Comparison of ENCODE assay signal across 1 cellular context in genomic region chr6:15399651-15400470, GRCh38.
TF ChIP-seq lines count a peak whose summit lies in the region.

No MANE protein-coding gene starts in this region.

TF ChIP-seq in K562, 482 proteins besides CTCF, POLR2A, EP300 and RAD21 (continued from another document and continues in another):
- TF ChIP-seq, protein P1, sequence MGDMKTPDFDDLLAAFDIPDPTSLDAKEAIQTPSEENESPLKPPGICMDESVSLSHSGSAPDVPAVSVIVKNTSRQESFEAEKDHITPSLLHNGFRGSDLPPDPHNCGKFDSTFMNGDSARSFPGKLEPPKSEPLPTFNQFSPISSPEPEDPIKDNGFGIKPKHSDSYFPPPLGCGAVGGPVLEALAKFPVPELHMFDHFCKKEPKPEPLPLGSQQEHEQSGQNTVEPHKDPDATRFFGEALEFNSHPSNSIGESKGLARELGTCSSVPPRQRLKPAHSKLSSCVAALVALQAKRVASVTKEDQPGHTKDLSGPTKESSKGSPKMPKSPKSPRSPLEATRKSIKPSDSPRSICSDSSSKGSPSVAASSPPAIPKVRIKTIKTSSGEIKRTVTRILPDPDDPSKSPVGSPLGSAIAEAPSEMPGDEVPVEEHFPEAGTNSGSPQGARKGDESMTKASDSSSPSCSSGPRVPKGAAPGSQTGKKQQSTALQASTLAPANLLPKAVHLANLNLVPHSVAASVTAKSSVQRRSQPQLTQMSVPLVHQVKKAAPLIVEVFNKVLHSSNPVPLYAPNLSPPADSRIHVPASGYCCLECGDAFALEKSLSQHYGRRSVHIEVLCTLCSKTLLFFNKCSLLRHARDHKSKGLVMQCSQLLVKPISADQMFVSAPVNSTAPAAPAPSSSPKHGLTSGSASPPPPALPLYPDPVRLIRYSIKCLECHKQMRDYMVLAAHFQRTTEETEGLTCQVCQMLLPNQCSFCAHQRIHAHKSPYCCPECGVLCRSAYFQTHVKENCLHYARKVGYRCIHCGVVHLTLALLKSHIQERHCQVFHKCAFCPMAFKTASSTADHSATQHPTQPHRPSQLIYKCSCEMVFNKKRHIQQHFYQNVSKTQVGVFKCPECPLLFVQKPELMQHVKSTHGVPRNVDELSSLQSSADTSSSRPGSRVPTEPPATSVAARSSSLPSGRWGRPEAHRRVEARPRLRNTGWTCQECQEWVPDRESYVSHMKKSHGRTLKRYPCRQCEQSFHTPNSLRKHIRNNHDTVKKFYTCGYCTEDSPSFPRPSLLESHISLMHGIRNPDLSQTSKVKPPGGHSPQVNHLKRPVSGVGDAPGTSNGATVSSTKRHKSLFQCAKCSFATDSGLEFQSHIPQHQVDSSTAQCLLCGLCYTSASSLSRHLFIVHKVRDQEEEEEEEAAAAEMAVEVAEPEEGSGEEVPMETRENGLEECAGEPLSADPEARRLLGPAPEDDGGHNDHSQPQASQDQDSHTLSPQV (IDR thresholded peaks at IDR 0.05): 0 out of 2 replicates have a peak, but pooled peaks have one; percentile 31
- peak; percentile 79 to 82 for TF ChIP-seq NRF1 (conservative IDR thresholded peaks at IDR 0.05 in 1 of 2, IDR thresholded peaks at IDR 0.05 in 1 of 2)
- no peak for TF ChIP-seq CREB1 (IDR thresholded peaks at IDR 0.05)
- TF ChIP-seq CREB1 (CRISPR knock-in tag; IDR thresholded peaks at IDR 0.05): no peak
- no peak for TF ChIP-seq FIP1L1 (IDR thresholded peaks at IDR 0.05; ENCODE audit: low read depth, low read length, poor library complexity, severe bottlenecking)
- TF ChIP-seq HOXB6 (CRISPR knock-in tag; IDR thresholded peaks at IDR 0.05; ENCODE audit: borderline replicate concordance): no peak
- TF ChIP-seq C11orf30 (IDR thresholded peaks at IDR 0.05; ENCODE audit: low read depth): no peak
- no peak for TF ChIP-seq SP2 (IDR thresholded peaks at IDR 0.05; ENCODE audit: extremely low read depth, low read depth, low read length, poor library complexity, severe bottlenecking)
- 0 out of 2 replicates have a peak, but pooled peaks have one; percentile 1 for TF ChIP-seq ZNF384 (IDR thresholded peaks at IDR 0.05; ENCODE audit: low read depth, low read length)
- TF ChIP-seq HDGF (IDR thresholded peaks at IDR 0.05): no peak
- TF ChIP-seq BRD4 (IDR thresholded peaks at IDR 0.05): peak; percentile 60; the same call in 1 of the 2 replicates
- TF ChIP-seq GATA2 (CRISPR knock-in tag; IDR thresholded peaks at IDR 0.05): no peak
- TF ChIP-seq, protein P2, sequence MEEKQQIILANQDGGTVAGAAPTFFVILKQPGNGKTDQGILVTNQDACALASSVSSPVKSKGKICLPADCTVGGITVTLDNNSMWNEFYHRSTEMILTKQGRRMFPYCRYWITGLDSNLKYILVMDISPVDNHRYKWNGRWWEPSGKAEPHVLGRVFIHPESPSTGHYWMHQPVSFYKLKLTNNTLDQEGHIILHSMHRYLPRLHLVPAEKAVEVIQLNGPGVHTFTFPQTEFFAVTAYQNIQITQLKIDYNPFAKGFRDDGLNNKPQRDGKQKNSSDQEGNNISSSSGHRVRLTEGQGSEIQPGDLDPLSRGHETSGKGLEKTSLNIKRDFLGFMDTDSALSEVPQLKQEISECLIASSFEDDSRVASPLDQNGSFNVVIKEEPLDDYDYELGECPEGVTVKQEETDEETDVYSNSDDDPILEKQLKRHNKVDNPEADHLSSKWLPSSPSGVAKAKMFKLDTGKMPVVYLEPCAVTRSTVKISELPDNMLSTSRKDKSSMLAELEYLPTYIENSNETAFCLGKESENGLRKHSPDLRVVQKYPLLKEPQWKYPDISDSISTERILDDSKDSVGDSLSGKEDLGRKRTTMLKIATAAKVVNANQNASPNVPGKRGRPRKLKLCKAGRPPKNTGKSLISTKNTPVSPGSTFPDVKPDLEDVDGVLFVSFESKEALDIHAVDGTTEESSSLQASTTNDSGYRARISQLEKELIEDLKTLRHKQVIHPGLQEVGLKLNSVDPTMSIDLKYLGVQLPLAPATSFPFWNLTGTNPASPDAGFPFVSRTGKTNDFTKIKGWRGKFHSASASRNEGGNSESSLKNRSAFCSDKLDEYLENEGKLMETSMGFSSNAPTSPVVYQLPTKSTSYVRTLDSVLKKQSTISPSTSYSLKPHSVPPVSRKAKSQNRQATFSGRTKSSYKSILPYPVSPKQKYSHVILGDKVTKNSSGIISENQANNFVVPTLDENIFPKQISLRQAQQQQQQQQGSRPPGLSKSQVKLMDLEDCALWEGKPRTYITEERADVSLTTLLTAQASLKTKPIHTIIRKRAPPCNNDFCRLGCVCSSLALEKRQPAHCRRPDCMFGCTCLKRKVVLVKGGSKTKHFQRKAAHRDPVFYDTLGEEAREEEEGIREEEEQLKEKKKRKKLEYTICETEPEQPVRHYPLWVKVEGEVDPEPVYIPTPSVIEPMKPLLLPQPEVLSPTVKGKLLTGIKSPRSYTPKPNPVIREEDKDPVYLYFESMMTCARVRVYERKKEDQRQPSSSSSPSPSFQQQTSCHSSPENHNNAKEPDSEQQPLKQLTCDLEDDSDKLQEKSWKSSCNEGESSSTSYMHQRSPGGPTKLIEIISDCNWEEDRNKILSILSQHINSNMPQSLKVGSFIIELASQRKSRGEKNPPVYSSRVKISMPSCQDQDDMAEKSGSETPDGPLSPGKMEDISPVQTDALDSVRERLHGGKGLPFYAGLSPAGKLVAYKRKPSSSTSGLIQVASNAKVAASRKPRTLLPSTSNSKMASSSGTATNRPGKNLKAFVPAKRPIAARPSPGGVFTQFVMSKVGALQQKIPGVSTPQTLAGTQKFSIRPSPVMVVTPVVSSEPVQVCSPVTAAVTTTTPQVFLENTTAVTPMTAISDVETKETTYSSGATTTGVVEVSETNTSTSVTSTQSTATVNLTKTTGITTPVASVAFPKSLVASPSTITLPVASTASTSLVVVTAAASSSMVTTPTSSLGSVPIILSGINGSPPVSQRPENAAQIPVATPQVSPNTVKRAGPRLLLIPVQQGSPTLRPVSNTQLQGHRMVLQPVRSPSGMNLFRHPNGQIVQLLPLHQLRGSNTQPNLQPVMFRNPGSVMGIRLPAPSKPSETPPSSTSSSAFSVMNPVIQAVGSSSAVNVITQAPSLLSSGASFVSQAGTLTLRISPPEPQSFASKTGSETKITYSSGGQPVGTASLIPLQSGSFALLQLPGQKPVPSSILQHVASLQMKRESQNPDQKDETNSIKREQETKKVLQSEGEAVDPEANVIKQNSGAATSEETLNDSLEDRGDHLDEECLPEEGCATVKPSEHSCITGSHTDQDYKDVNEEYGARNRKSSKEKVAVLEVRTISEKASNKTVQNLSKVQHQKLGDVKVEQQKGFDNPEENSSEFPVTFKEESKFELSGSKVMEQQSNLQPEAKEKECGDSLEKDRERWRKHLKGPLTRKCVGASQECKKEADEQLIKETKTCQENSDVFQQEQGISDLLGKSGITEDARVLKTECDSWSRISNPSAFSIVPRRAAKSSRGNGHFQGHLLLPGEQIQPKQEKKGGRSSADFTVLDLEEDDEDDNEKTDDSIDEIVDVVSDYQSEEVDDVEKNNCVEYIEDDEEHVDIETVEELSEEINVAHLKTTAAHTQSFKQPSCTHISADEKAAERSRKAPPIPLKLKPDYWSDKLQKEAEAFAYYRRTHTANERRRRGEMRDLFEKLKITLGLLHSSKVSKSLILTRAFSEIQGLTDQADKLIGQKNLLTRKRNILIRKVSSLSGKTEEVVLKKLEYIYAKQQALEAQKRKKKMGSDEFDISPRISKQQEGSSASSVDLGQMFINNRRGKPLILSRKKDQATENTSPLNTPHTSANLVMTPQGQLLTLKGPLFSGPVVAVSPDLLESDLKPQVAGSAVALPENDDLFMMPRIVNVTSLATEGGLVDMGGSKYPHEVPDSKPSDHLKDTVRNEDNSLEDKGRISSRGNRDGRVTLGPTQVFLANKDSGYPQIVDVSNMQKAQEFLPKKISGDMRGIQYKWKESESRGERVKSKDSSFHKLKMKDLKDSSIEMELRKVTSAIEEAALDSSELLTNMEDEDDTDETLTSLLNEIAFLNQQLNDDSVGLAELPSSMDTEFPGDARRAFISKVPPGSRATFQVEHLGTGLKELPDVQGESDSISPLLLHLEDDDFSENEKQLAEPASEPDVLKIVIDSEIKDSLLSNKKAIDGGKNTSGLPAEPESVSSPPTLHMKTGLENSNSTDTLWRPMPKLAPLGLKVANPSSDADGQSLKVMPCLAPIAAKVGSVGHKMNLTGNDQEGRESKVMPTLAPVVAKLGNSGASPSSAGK (IDR thresholded peaks at IDR 0.05): peak; percentile 52
- 0 out of 2 replicates have a peak, but pooled peaks have one; percentile 34 for TF ChIP-seq ZNF444 (CRISPR knock-in tag; IDR thresholded peaks at IDR 0.05)
- TF ChIP-seq DNMT1 (IDR thresholded peaks at IDR 0.05): no peak
- peak; percentile 80 for TF ChIP-seq TEAD4 (IDR thresholded peaks at IDR 0.05; ENCODE audit: low read length)
- no peak for TF ChIP-seq TEAD4 (CRISPR knock-in tag; IDR thresholded peaks at IDR 0.05; ENCODE audit: borderline replicate concordance)
- TF ChIP-seq CBFB (CRISPR knock-in tag; IDR thresholded peaks at IDR 0.05): no peak
- no peak for TF ChIP-seq XRCC5 (IDR thresholded peaks at IDR 0.05; ENCODE audit: low read depth, low read length)
- no peak for TF ChIP-seq MEIS2 (IDR thresholded peaks at IDR 0.05; ENCODE audit: partially characterized antibody)
- no peak for TF ChIP-seq TCF7 (IDR thresholded peaks at IDR 0.05; ENCODE audit: borderline replicate concordance)
- TF ChIP-seq EP400 (IDR thresholded peaks at IDR 0.05): peak; percentile 47; the same call in 1 of the 2 replicates
- no peak for TF ChIP-seq GATAD2B (IDR thresholded peaks at IDR 0.05; ENCODE audit: borderline replicate concordance)
- TF ChIP-seq MAZ (CRISPR knock-in tag; conservative IDR thresholded peaks at IDR 0.05 in 1 of 2, IDR thresholded peaks at IDR 0.05 in 1 of 2): peak; percentile 67 to 78
- no peak for TF ChIP-seq ZNF174 (CRISPR knock-in tag; IDR thresholded peaks at IDR 0.05)
- TF ChIP-seq ILK (tag; IDR thresholded peaks at IDR 0.05; ENCODE audit: borderline replicate concordance, low read depth): no peak
- TF ChIP-seq ZBTB7A (IDR thresholded peaks at IDR 0.05; ENCODE audit: borderline replicate concordance, control insufficient read depth, low read depth, low read length): peak; percentile 67
- TF ChIP-seq ZC3H11A (IDR thresholded peaks at IDR 0.05; ENCODE audit: low read depth, low read length): no peak
- TF ChIP-seq GABPB1 (CRISPR knock-in tag; IDR thresholded peaks at IDR 0.05): 0 out of 2 replicates have a peak, but pooled peaks have one; percentile 14
- TF ChIP-seq KHSRP (IDR thresholded peaks at IDR 0.05): no peak
- no peak for TF ChIP-seq CBX2 (IDR thresholded peaks at IDR 0.05; ENCODE audit: insufficient read depth, low read length, poor library complexity, severe bottlenecking)
- TF ChIP-seq ZNF76 (CRISPR knock-in tag; IDR thresholded peaks at IDR 0.05; ENCODE audit: borderline replicate concordance): no peak
- no peak for TF ChIP-seq KLF13 (tag; IDR thresholded peaks at IDR 0.05; ENCODE audit: borderline replicate concordance, low read depth)
- TF ChIP-seq LEF1 (IDR thresholded peaks at IDR 0.05): 0 out of 2 replicates have a peak, but pooled peaks have one; percentile 52
- no peak for TF ChIP-seq SIN3B (IDR thresholded peaks at IDR 0.05; ENCODE audit: low read depth)
- TF ChIP-seq JUN (IDR thresholded peaks at IDR 0.05; ENCODE audit: borderline replicate concordance, low read depth, low read length): peak; percentile 11; the same call in 1 of the 2 replicates
- no peak for TF ChIP-seq JUN (CRISPR knock-in tag; IDR thresholded peaks at IDR 0.05; ENCODE audit: borderline replicate concordance)
- TF ChIP-seq ZNF263 (CRISPR knock-in tag; IDR thresholded peaks at IDR 0.05; ENCODE audit: borderline replicate concordance): 0 out of 2 replicates have a peak, but pooled peaks have one; percentile 21
- TF ChIP-seq, protein P3, sequence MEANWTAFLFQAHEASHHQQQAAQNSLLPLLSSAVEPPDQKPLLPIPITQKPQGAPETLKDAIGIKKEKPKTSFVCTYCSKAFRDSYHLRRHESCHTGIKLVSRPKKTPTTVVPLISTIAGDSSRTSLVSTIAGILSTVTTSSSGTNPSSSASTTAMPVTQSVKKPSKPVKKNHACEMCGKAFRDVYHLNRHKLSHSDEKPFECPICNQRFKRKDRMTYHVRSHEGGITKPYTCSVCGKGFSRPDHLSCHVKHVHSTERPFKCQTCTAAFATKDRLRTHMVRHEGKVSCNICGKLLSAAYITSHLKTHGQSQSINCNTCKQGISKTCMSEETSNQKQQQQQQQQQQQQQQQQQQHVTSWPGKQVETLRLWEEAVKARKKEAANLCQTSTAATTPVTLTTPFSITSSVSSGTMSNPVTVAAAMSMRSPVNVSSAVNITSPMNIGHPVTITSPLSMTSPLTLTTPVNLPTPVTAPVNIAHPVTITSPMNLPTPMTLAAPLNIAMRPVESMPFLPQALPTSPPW (CRISPR knock-in tag; IDR thresholded peaks at IDR 0.05): peak; percentile 96
- TF ChIP-seq MTA3 (IDR thresholded peaks at IDR 0.05; ENCODE audit: borderline replicate concordance): 0 out of 2 replicates have a peak, but pooled peaks have one; percentile 24
- no peak for TF ChIP-seq GABPB2 (CRISPR knock-in tag; conservative IDR thresholded peaks at IDR 0.05)
- TF ChIP-seq PPARD (CRISPR knock-in tag; IDR thresholded peaks at IDR 0.05): no peak
- TF ChIP-seq TRIM25 (IDR thresholded peaks at IDR 0.05; ENCODE audit: borderline replicate concordance): no peak
- TF ChIP-seq HDAC2 (IDR thresholded peaks at IDR 0.05): peak; percentile 15; the same call in 1 of the 2 replicates
- TF ChIP-seq ATF3 (IDR thresholded peaks at IDR 0.05): no peak
- no peak for TF ChIP-seq ATF3 (CRISPR knock-in tag; conservative IDR thresholded peaks at IDR 0.05)
- TF ChIP-seq, protein P4, sequence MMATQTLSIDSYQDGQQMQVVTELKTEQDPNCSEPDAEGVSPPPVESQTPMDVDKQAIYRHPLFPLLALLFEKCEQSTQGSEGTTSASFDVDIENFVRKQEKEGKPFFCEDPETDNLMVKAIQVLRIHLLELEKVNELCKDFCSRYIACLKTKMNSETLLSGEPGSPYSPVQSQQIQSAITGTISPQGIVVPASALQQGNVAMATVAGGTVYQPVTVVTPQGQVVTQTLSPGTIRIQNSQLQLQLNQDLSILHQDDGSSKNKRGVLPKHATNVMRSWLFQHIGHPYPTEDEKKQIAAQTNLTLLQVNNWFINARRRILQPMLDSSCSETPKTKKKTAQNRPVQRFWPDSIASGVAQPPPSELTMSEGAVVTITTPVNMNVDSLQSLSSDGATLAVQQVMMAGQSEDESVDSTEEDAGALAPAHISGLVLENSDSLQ (IDR thresholded peaks at IDR 0.05): no peak
